In the genomic region with DNA sequence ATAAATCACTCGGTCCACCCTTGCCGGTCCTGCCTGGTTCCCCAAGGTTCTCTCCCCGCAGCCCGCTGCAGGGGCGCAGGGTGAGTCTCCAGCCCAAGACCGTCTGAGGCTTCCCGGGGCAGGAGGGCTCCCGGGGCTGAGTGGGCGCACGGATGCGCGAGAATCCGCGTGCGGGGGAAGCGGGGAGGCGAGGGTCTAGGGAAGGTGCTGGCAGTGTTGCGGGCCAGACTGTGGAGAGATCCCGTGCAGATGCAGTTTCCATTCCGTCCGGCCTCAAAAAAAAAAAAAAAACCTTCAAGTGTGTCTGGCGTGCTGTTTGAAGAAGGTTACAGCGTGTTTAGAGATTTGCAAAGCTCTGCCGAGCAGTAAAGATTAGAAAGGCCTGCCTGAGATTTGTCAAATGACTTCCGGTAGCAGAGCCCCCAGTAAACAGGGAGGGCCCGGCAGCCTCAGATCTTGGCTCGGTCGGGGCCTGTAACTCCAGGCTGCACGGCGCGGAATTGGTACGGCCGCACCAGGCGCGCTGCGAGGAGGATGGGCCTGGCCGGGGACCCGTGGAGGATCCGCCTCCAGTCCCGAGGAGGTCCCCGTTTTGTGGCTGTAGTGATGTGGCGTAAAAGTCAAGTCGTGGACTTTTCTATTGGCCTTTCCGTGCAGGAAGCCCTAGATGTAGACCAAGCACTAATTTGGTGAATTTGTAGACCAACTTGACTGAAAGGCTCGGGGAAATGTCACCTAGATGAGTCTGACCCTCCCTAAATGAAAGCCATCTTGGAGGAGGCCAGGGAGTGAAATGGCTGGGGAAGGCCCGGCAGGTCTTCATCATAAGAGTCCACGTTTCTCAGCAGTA, we compare ENCODE assay signal across 12 cellular contexts.
DNase-seq lines count a peak whose midpoint lies in the region; ATAC-seq and TF ChIP-seq lines count a peak whose summit lies in the region.
"Had no signal": no experiment of that assay in that cellular context is flagged by ENCODE, and none has a peak within 500 bp of the region (broad histone marks: within the 10 kb centered on the region; RNA-seq: fewer than 3 reads in every experiment).

No MANE protein-coding gene starts in this region.

- H3K4me1 ChIP-seq in iPS-20b (ENCODE audit: insufficient read depth, low read length): peaks cover 20% of the 10 kb centered on the region
- H3K4me1 ChIP-seq in smooth muscle cell (ENCODE audit: low read depth): peaks cover 31% of the 10 kb centered on the region

- no peak for ATAC-seq in GM18520 (IDR thresholded peaks at IDR 0.05; ENCODE audit: unreplicated experiment)
- ATAC-seq: PC-3 had no signal

- H3K27me3 ChIP-seq in iPS-20b (ENCODE audit: insufficient read depth, low read length): peaks cover 84% of the 10 kb centered on the region
- peaks cover 32% of the 10 kb centered on the region for H3K27me3 ChIP-seq in smooth muscle cell (ENCODE audit: low read depth)

- H3K9ac ChIP-seq in iPS-20b (ENCODE audit: low read depth, low read length): no peak overlapping the region
- no peak overlapping the region for H3K9ac ChIP-seq in smooth muscle cell (ENCODE audit: low read depth)

- H3K36me3 Mint-ChIP-seq in activated naive CD4-positive, alpha-beta T cell treated with anti-CD3 and anti-CD28 coated beads for 36 hours (ENCODE audit: low read depth): peaks cover 2% of the 10 kb centered on the region

- peaks cover 32% of the 10 kb centered on the region for H3K4me1 Mint-ChIP-seq in activated naive CD4-positive, alpha-beta T cell treated with anti-CD3 and anti-CD28 coated beads for 36 hours (ENCODE audit: low read depth)

- peak overlapping the region; percentile 24 for H3K4me3 Mint-ChIP-seq in activated naive CD4-positive, alpha-beta T cell treated with anti-CD3 and anti-CD28 coated beads for 36 hours

- no peak overlapping the region for H3K27ac Mint-ChIP-seq in activated naive CD4-positive, alpha-beta T cell treated with anti-CD3 and anti-CD28 coated beads for 36 hours

- H3K27ac ChIP-seq in iPS-20b (ENCODE audit: low read length) (no peak overlapping the region), smooth muscle cell (ENCODE audit: low read depth) (peak overlapping the region; percentile 89)
- H3K27ac ChIP-seq: tibial artery had no signal

- intact Hi-C loops in activated naive CD4-positive, alpha-beta T cell treated with anti-CD3 and anti-CD28 coated beads for 36 hours (cut with micrococcal nuclease): loop anchor here (5.0 kb wide), 2 partner anchors 1239 to 1384 kb away; partner anchors contain the start of genes EVX1 and HOXA1

- CTCF ChIA-PET in activated naive CD4-positive, alpha-beta T cell treated with anti-CD3 and anti-CD28 coated beads for 36 hours (lab: Charles Lee): interaction anchor here (0.6 kb wide), 1 partner anchor 172 kb away, joined by 3 read pairs; no protein-coding TSS in a partner anchor

- peak overlapping the region; percentile 98 for H3K4me2 ChIP-seq in smooth muscle cell

- H3K36me3 ChIP-seq in iPS-20b (ENCODE audit: insufficient read depth, low read depth, low read length): no peaks in the 10 kb centered on the region
- no peaks in the 10 kb centered on the region for H3K36me3 ChIP-seq in smooth muscle cell (ENCODE audit: low read depth)
- H3K36me3 ChIP-seq: tibial artery had no signal

- peaks cover 66% of the 10 kb centered on the region for H3K27me3 Mint-ChIP-seq in activated naive CD4-positive, alpha-beta T cell treated with anti-CD3 and anti-CD28 coated beads for 36 hours (ENCODE audit: low read depth)

- peaks cover 22% of the 10 kb centered on the region for H3F3A ChIP-seq in smooth muscle cell (ENCODE audit: low read depth)

- peak overlapping the region; percentile 34 for H2AFZ ChIP-seq in smooth muscle cell (ENCODE audit: low read depth)

- peaks cover 4% of the 10 kb centered on the region for H3K79me2 ChIP-seq in smooth muscle cell (ENCODE audit: low read depth)

- no peaks in the 10 kb centered on the region for H4K20me1 ChIP-seq in smooth muscle cell (ENCODE audit: low read depth)

- H3K9me3 Mint-ChIP-seq in activated naive CD4-positive, alpha-beta T cell treated with anti-CD3 and anti-CD28 coated beads for 36 hours: no peaks in the 10 kb centered on the region

- TF ChIP-seq CTCF in smooth muscle cell (IDR thresholded peaks at IDR 0.05; ENCODE audit: borderline replicate concordance, insufficient read depth, poor library complexity, severe bottlenecking): no peak

- DNase-seq in activated naive CD4-positive, alpha-beta T cell treated with anti-CD3 and anti-CD28 coated beads for 36 hours: no peak
- DNase-seq in activated naive CD4-positive, alpha-beta T cell treated with Interleukin-2 at 50 U/mL for 16 hours: no peak
- DNase-seq in SK-N-DZ (ENCODE audit: low spot score) (peak; percentile 41), smooth muscle cell (lab: John Stamatoyannopoulos, UW; ENCODE audit: unreplicated experiment) (peak; percentile 31), UCSD-AML1 (lab: John Stamatoyannopoulos, UW; ENCODE audit: unreplicated experiment) (no peak), T-helper 9 cell (no peak)
- DNase-seq: hypothalamus, NCI-H1930, PC-3, tibial artery had no signal

- 24% methylated on average over 47 of the region's 47 CpGs for whole genome bisulfite sequencing in smooth muscle cell (ENCODE audit: low lambda C conversion rate)

- H3K4me3 ChIP-seq in iPS-20b (ENCODE audit: low read length) (peak overlapping the region; percentile 79), smooth muscle cell (peak overlapping the region; percentile 53)
- H3K4me3 ChIP-seq: tibial artery had no signal

- no peaks in the 10 kb centered on the region for H3K9me3 ChIP-seq in iPS-20b (ENCODE audit: insufficient read depth, low read depth, low read length)
- H3K9me3 ChIP-seq in smooth muscle cell (replicated peaks; ENCODE audit: low read depth): no peaks in the 10 kb centered on the region
- H3K9me3 ChIP-seq: tibial artery had no signal

Comparison
In these comparisons a context has a peak if more than half of its experiments do, and no peak if none do; other contexts are left out.
1. DNase-seq: peak in SK-N-DZ (single experiment) and smooth muscle cell (single experiment); none in activated naive CD4-positive, alpha-beta T cell treated with anti-CD3 and anti-CD28 coated beads for 36 hours (single experiment), activated naive CD4-positive, alpha-beta T cell treated with Interleukin-2 at 50 U/mL for 16 hours (single experiment), UCSD-AML1 (single experiment) and T-helper 9 cell (single experiment).